In the genomic region with DNA sequence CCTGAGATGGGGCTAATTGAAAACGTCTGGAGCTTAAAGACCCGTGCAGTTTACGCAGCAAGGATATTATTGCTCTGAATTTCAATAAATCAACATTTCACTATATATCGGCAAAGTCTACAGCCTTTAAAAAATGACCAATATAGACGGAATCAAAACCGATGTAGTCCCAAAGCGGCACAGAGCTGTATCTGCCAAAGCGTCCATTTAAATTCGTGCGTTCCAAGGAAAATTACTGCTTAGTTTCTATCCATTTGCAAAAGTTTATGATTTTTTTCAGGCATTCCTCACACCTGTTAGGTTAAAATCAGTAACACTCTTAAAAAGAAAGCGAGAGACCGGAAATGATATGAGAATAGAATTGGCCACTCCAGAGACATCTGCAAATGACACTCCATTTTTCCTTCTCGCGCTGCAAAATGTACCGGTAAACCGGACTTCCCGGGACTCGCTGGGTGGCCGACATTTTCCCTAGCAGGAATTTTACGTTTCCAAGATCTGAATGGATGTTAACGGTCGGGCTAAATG, we compare ENCODE assay signal across 1 cellular context.
TF ChIP-seq lines count a peak whose summit lies in the region.

No MANE protein-coding gene starts in this region.

TF ChIP-seq in IMR-90, 13 proteins besides CTCF, POLR2A, EP300 and RAD21 (continued from another document):
- TF ChIP-seq, protein P1, sequence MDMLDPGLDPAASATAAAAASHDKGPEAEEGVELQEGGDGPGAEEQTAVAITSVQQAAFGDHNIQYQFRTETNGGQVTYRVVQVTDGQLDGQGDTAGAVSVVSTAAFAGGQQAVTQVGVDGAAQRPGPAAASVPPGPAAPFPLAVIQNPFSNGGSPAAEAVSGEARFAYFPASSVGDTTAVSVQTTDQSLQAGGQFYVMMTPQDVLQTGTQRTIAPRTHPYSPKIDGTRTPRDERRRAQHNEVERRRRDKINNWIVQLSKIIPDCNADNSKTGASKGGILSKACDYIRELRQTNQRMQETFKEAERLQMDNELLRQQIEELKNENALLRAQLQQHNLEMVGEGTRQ (IDR thresholded peaks at IDR 0.05; ENCODE audit: low read depth, low read length) = no peak
- no peak for TF ChIP-seq NFE2L2 (IDR thresholded peaks at IDR 0.05; ENCODE audit: low read depth, low read length)
- TF ChIP-seq FOS (IDR thresholded peaks at IDR 0.05; ENCODE audit: low read depth, low read length) = no peak
- TF ChIP-seq RFX5 (IDR thresholded peaks at IDR 0.05; ENCODE audit: low read depth, low read length) = no peak
- no peak for TF ChIP-seq SMC3 (IDR thresholded peaks at IDR 0.05; ENCODE audit: low read depth, low read length)
- no peak for TF ChIP-seq MAFK (IDR thresholded peaks at IDR 0.05; ENCODE audit: low read depth, low read length)
- no peak for TF ChIP-seq MAZ (IDR thresholded peaks at IDR 0.05; ENCODE audit: borderline replicate concordance, low read depth, low read length)
- no peak for TF ChIP-seq ELK1 (IDR thresholded peaks at IDR 0.05; ENCODE audit: borderline replicate concordance, low read depth, low read length)
- TF ChIP-seq BHLHE40 (IDR thresholded peaks at IDR 0.05; ENCODE audit: low read depth, low read length) = no peak
